ENCODE assay signal across 8 cellular contexts in the genomic region with DNA sequence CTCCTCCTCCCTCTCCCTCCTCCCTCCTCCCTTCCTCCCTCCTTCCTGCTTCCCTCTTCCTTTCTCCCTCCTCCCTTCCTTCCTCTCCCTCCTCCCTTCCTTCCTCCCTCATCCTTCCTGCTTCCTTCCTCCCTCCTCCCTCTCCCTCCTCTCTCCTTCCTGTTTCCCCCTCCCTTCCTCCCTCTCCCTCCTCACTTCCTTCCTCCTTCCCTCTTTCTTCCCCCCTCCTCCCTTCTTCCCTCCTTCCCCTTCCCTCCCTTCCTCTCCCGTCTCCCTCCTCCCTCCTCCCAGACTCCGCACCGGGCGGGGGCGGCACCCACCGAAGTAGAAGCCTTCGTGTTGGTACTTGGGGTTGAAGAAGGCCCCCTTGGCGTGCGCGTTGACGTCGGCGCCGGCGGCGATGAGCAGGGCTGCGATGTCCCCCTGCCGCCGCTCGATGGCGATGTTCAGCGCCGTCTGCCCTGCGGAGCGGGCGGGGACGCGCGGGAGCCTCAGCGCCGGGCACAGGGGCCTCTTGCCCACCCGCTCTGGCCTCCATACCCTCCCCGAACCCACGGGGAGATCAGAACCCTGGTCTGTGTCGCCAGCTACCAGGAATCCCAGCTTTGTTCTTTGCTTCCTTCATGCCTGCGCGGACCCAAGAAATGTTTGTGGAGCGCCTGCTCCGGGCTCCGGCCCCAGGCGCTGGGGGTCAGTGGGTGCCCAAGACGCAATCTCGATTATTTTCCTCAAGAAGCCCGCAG. TPM values are rescaled to one million over a fixed set of nuclear protein-coding genes. Genes with fewer than 3 reads are reported as not detected.
A peak's percentile ranks its signal among the peaks of the same experiment; 100 is the strongest.
DNase-seq lines count a peak whose midpoint lies in the region; ATAC-seq lines count a peak whose summit lies in the region.

No MANE protein-coding gene starts in this region.

- H3K36me3 ChIP-seq in ACC112 (ENCODE audit: insufficient read depth, low read length) (no peaks in the 10 kb centered on the region), H7 (replicated peaks; ENCODE audit: control insufficient read depth, insufficient read depth, low read length) (no peaks in the 10 kb centered on the region)

- ATAC-seq in GM19467 (IDR thresholded peaks at IDR 0.05; ENCODE audit: unreplicated experiment): no peak
- no peak for ATAC-seq in HG03432 (IDR thresholded peaks at IDR 0.05; ENCODE audit: unreplicated experiment)

- DNase-seq in H7 (peak; percentile 95), SW480 (ENCODE audit: low spot score) (peak; percentile 24), anterior cingulate cortex (lab: John Stamatoyannopoulos, UW) (peak in 55 of 58 donors; percentile 16 to 84 (median 65)), hippocampal formation (lab: John Stamatoyannopoulos, UW) (peak; percentile 70 to 84), putamen (ENCODE audit: low spot score) (peak; percentile 86)

- H3K4me1 ChIP-seq in ACC112 (ENCODE audit: control insufficient read depth, insufficient read depth, low read length, unreplicated experiment): no peaks in the 10 kb centered on the region

- H2AFZ ChIP-seq in ACC112 (ENCODE audit: low read length, unreplicated experiment): peak overlapping the region; percentile 86

- no peaks in the 10 kb centered on the region for H3K79me2 ChIP-seq in ACC112 (ENCODE audit: control insufficient read depth, insufficient read depth, low read length, unreplicated experiment)

- peak overlapping the region; percentile 28 for H3K27ac ChIP-seq in ACC112 (ENCODE audit: low read depth, low read length)

- H3K27me3 ChIP-seq in ACC112 (ENCODE audit: insufficient read depth, low read length) (no peaks in the 10 kb centered on the region), H7 (ENCODE audit: control insufficient read depth, insufficient read depth, low read length) (no peaks in the 10 kb centered on the region)

- H3K4me3 ChIP-seq in ACC112 (ENCODE audit: low read depth, low read length) (peak overlapping the region; percentile 78), H7 (ENCODE audit: insufficient read depth, low read depth, low read length) (peak overlapping the region; percentile 45)

RNA-seq across cellular contexts. Expression of a gene that starts 22.2 kb away (rescaled TPM):
- total RNA-seq in H7 (2014; rRNA removed; shearing (Covaris generic)): 0.69 and 2.5 TPM in 2 replicates

RNA-seq across cellular contexts. Expression of a gene that starts 59.6 kb away (rescaled TPM):
- total RNA-seq in H7 (2014; rRNA removed; shearing (Covaris generic)): not detected in 2 replicates

Comparison
In these comparisons a context has a peak if more than half of its experiments do, and no peak if none do; other contexts are left out.
1. DNase-seq: peak in every context shown above with its lines; median percentile 95 in H7; 86 in putamen; 77 in hippocampal formation; 65 in anterior cingulate cortex; 24 in SW480.